1 cellular context compared by ENCODE assay signal in the genomic region with DNA sequence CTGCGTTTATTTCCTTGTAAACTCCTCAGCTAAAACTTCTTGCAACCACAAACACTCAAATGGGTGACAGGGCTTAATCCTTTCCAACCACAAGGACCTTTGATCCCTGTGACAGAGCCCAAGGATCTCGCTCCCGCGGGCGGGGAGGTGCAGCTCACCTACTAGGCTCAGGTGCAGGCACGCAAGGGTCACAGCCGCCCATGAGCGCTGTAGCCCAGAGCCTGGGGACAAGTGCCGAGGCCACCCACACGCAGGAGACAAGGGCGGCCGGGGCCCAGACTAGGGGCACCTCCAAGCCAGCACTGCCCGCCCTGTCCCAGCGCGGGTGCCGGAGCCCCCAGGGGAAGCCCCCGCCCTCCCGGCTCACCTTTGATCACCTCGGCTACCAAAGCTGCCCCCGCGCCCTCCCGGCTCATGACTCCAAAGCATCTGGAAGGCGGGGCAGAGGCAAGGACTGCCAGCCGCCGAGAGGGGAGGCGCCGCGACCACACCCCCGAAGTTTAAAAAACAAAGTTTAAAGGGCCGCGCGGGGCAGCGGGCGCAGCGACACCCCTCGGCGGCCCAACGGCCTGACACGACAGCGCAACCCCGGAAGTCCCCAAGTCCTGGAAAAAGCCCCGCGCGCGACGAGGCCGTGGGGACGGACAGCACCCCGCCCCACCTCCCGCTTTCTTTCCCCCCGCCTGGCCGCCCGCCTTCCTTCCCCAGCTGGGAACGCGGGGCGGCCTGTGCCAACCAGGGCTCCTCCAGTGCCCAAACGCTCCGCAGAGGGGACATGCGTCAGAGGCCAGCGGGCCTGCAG.
TF ChIP-seq lines count a peak whose summit lies in the region.

No MANE protein-coding gene starts in this region.

TF ChIP-seq in HepG2, 621 proteins besides CTCF, POLR2A, EP300 and RAD21 (continued from another document and continues in another):
- TF ChIP-seq, protein P1, sequence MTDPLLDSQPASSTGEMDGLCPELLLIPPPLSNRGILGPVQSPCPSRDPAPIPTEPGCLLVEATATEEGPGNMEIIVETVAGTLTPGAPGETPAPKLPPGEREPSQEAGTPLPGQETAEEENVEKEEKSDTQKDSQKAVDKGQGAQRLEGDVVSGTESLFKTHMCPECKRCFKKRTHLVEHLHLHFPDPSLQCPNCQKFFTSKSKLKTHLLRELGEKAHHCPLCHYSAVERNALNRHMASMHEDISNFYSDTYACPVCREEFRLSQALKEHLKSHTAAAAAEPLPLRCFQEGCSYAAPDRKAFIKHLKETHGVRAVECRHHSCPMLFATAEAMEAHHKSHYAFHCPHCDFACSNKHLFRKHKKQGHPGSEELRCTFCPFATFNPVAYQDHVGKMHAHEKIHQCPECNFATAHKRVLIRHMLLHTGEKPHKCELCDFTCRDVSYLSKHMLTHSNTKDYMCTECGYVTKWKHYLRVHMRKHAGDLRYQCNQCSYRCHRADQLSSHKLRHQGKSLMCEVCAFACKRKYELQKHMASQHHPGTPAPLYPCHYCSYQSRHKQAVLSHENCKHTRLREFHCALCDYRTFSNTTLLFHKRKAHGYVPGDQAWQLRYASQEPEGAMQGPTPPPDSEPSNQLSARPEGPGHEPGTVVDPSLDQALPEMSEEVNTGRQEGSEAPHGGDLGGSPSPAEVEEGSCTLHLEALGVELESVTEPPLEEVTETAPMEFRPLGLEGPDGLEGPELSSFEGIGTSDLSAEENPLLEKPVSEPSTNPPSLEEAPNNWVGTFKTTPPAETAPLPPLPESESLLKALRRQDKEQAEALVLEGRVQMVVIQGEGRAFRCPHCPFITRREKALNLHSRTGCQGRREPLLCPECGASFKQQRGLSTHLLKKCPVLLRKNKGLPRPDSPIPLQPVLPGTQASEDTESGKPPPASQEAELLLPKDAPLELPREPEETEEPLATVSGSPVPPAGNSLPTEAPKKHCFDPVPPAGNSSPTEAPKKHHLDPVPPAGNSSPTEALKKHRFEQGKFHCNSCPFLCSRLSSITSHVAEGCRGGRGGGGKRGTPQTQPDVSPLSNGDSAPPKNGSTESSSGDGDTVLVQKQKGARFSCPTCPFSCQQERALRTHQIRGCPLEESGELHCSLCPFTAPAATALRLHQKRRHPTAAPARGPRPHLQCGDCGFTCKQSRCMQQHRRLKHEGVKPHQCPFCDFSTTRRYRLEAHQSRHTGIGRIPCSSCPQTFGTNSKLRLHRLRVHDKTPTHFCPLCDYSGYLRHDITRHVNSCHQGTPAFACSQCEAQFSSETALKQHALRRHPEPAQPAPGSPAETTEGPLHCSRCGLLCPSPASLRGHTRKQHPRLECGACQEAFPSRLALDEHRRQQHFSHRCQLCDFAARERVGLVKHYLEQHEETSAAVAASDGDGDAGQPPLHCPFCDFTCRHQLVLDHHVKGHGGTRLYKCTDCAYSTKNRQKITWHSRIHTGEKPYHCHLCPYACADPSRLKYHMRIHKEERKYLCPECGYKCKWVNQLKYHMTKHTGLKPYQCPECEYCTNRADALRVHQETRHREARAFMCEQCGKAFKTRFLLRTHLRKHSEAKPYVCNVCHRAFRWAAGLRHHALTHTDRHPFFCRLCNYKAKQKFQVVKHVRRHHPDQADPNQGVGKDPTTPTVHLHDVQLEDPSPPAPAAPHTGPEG (CRISPR knock-in tag; IDR thresholded peaks at IDR 0.05), result peak; percentile 87
- TF ChIP-seq NCOR1 (IDR thresholded peaks at IDR 0.05; ENCODE audit: borderline replicate concordance, low read length) (peak; percentile 86), ZSCAN29 (CRISPR knock-in tag; conservative IDR thresholded peaks at IDR 0.05) (no peak; the same call in 1 of the 2 replicates), TCF12 (IDR thresholded peaks at IDR 0.05) (no peak), TCF12 (CRISPR knock-in tag; IDR thresholded peaks at IDR 0.05) (peak; percentile 86), ZBTB8A (CRISPR knock-in tag; IDR thresholded peaks at IDR 0.05; ENCODE audit: borderline replicate concordance, low read depth) (no peak), REXO4 (CRISPR knock-in tag; IDR thresholded peaks at IDR 0.05; ENCODE audit: borderline replicate concordance) (no peak), PRPF4 (IDR thresholded peaks at IDR 0.05; ENCODE audit: low read depth, low read length, poor library complexity, severe bottlenecking) (no peak), NR2F2 (IDR thresholded peaks at IDR 0.05; ENCODE audit: borderline replicate concordance, low read depth) (peak; percentile 80; the same call in 1 of the 2 replicates), ZNF383 (CRISPR knock-in tag; IDR thresholded peaks at IDR 0.05; ENCODE audit: borderline replicate concordance) (no peak), TMF1 (CRISPR knock-in tag; IDR thresholded peaks at IDR 0.05; ENCODE audit: low read depth) (peak; percentile 72; the same call in 1 of the 2 replicates), ZNF850 (CRISPR knock-in tag; conservative IDR thresholded peaks at IDR 0.05) (no peak), ZBTB20 (CRISPR knock-in tag; IDR thresholded peaks at IDR 0.05; ENCODE audit: borderline replicate concordance, low read depth) (no peak), ZNF572 (CRISPR knock-in tag; IDR thresholded peaks at IDR 0.05) (no peak), ZNF331 (CRISPR knock-in tag; IDR thresholded peaks at IDR 0.05) (peak; percentile 59), GFI1 (CRISPR knock-in tag; IDR thresholded peaks at IDR 0.05; ENCODE audit: borderline replicate concordance) (peak; percentile 94), SRSF9 (IDR thresholded peaks at IDR 0.05; ENCODE audit: borderline replicate concordance, insufficient read depth, low read depth, low read length, poor library complexity, severe bottlenecking) (no peak), SIN3A (IDR thresholded peaks at IDR 0.05; ENCODE audit: borderline replicate concordance, low read depth, low read length) (peak; percentile 80; the same call in 1 of the 2 replicates), RBFOX2 (IDR thresholded peaks at IDR 0.05; ENCODE audit: low read depth, low read length) (peak; percentile 91), KLF12 (CRISPR knock-in tag; IDR thresholded peaks at IDR 0.05; ENCODE audit: borderline replicate concordance) (peak; percentile 95), TBX2 (CRISPR knock-in tag; IDR thresholded peaks at IDR 0.05; ENCODE audit: borderline replicate concordance) (peak; percentile 92), CAMTA2 (CRISPR knock-in tag; IDR thresholded peaks at IDR 0.05; ENCODE audit: borderline replicate concordance) (no peak), TEAD2 (CRISPR knock-in tag; IDR thresholded peaks at IDR 0.05) (no peak)
- TF ChIP-seq, protein P2, sequence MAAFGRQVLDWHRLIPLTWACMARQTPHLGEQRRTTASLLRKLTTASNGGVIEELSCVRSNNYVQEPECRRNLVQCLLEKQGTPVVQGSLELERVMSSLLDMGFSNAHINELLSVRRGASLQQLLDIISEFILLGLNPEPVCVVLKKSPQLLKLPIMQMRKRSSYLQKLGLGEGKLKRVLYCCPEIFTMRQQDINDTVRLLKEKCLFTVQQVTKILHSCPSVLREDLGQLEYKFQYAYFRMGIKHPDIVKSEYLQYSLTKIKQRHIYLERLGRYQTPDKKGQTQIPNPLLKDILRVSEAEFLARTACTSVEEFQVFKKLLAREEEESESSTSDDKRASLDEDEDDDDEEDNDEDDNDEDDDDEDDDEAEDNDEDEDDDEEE (CRISPR knock-in tag; IDR thresholded peaks at IDR 0.05), result 0 out of 2 replicates have a peak, but pooled peaks have one; percentile 29
- TF ChIP-seq, protein P3, sequence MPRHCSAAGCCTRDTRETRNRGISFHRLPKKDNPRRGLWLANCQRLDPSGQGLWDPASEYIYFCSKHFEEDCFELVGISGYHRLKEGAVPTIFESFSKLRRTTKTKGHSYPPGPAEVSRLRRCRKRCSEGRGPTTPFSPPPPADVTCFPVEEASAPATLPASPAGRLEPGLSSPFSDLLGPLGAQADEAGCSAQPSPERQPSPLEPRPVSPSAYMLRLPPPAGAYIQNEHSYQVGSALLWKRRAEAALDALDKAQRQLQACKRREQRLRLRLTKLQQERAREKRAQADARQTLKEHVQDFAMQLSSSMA (CRISPR knock-in tag; IDR thresholded peaks at IDR 0.05), result no peak
- TF ChIP-seq, protein P4, sequence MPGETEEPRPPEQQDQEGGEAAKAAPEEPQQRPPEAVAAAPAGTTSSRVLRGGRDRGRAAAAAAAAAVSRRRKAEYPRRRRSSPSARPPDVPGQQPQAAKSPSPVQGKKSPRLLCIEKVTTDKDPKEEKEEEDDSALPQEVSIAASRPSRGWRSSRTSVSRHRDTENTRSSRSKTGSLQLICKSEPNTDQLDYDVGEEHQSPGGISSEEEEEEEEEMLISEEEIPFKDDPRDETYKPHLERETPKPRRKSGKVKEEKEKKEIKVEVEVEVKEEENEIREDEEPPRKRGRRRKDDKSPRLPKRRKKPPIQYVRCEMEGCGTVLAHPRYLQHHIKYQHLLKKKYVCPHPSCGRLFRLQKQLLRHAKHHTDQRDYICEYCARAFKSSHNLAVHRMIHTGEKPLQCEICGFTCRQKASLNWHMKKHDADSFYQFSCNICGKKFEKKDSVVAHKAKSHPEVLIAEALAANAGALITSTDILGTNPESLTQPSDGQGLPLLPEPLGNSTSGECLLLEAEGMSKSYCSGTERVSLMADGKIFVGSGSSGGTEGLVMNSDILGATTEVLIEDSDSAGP (CRISPR knock-in tag; IDR thresholded peaks at IDR 0.05; ENCODE audit: borderline replicate concordance), result peak; percentile 97
- TF ChIP-seq, protein P5, sequence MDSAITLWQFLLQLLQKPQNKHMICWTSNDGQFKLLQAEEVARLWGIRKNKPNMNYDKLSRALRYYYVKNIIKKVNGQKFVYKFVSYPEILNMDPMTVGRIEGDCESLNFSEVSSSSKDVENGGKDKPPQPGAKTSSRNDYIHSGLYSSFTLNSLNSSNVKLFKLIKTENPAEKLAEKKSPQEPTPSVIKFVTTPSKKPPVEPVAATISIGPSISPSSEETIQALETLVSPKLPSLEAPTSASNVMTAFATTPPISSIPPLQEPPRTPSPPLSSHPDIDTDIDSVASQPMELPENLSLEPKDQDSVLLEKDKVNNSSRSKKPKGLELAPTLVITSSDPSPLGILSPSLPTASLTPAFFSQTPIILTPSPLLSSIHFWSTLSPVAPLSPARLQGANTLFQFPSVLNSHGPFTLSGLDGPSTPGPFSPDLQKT (CRISPR knock-in tag; IDR thresholded peaks at IDR 0.05; ENCODE audit: borderline replicate concordance), result no peak
- TF ChIP-seq, protein P6, sequence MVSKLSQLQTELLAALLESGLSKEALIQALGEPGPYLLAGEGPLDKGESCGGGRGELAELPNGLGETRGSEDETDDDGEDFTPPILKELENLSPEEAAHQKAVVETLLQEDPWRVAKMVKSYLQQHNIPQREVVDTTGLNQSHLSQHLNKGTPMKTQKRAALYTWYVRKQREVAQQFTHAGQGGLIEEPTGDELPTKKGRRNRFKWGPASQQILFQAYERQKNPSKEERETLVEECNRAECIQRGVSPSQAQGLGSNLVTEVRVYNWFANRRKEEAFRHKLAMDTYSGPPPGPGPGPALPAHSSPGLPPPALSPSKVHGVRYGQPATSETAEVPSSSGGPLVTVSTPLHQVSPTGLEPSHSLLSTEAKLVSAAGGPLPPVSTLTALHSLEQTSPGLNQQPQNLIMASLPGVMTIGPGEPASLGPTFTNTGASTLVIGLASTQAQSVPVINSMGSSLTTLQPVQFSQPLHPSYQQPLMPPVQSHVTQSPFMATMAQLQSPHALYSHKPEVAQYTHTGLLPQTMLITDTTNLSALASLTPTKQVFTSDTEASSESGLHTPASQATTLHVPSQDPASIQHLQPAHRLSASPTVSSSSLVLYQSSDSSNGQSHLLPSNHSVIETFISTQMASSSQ (IDR thresholded peaks at IDR 0.05; ENCODE audit: low read depth), result peak; percentile 16; the same call in 1 of the 2 replicates
- TF ChIP-seq, protein P6 (CRISPR knock-in tag; IDR thresholded peaks at IDR 0.05; ENCODE audit: borderline replicate concordance), result peak; percentile 88; the same call in 1 of the 2 replicates
- TF ChIP-seq, protein P7, sequence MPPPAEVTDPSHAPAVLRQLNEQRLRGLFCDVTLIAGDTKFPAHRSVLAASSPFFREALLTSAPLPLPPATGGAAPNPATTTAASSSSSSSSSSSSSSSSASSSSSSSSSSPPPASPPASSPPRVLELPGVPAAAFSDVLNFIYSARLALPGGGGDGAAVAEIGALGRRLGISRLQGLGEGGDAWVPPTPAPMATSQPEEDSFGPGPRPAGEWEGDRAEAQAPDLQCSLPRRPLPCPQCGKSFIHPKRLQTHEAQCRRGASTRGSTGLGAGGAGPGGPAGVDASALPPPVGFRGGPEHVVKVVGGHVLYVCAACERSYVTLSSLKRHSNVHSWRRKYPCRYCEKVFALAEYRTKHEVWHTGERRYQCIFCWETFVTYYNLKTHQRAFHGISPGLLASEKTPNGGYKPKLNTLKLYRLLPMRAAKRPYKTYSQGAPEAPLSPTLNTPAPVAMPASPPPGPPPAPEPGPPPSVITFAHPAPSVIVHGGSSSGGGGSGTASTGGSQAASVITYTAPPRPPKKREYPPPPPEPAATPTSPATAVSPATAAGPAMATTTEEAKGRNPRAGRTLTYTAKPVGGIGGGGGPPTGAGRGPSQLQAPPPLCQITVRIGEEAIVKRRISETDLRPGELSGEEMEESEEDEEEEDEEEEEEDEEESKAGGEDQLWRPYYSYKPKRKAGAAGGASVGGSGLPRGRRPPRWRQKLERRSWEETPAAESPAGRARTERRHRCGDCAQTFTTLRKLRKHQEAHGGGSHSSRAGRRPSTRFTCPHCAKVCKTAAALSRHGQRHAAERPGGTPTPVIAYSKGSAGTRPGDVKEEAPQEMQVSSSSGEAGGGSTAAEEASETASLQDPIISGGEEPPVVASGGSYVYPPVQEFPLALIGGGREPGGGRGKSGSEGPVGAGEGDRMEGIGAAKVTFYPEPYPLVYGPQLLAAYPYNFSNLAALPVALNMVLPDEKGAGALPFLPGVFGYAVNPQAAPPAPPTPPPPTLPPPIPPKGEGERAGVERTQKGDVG (CRISPR knock-in tag; IDR thresholded peaks at IDR 0.05; ENCODE audit: borderline replicate concordance), result peak; percentile 80; the same call in 1 of the 2 replicates
- TF ChIP-seq, protein P8, sequence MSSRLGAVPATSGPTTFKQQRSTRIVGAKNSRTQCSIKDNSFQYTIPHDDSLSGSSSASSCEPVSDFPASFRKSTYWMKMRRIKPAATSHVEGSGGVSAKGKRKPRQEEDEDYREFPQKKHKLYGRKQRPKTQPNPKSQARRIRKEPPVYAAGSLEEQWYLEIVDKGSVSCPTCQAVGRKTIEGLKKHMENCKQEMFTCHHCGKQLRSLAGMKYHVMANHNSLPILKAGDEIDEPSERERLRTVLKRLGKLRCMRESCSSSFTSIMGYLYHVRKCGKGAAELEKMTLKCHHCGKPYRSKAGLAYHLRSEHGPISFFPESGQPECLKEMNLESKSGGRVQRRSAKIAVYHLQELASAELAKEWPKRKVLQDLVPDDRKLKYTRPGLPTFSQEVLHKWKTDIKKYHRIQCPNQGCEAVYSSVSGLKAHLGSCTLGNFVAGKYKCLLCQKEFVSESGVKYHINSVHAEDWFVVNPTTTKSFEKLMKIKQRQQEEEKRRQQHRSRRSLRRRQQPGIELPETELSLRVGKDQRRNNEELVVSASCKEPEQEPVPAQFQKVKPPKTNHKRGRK (CRISPR knock-in tag; IDR thresholded peaks at IDR 0.05), result no peak
